In genomic region chr1:151546006-151546925, GRCh38 we compare ENCODE assay signal across 13 cellular contexts. TPM values are rescaled to one million over a fixed set of nuclear protein-coding genes. Genes with fewer than 3 reads are reported as not detected.
A peak's percentile ranks its signal among the peaks of the same experiment; 100 is the strongest.
DNase-seq lines count a peak whose midpoint lies in the region; ATAC-seq, FAIRE-seq and TF ChIP-seq lines count a peak whose summit lies in the region.
"Had no signal": no experiment of that assay in that cellular context is flagged by ENCODE, and none has a peak within 500 bp of the region (broad histone marks: within the 10 kb centered on the region; RNA-seq: fewer than 3 reads in every experiment).

No MANE protein-coding gene starts in this region.

- CTCF ChIA-PET in AG04450 (lab: Charles Lee) (interaction anchor here (1.4 kb wide), 1 partner anchor 147 kb away, joined by 3 read pairs; no protein-coding TSS in a partner anchor), PC-3 (lab: Charles Lee) (interaction anchor here (0.7 to 1.0 kb wide), 2 partner anchors 10 to 341 kb away, joined by 3 read pairs; no protein-coding TSS in a partner anchor), H1 (lab: Charles Lee; ENCODE audit: partially characterized antibody) (no interaction called here)
- CTCF ChIA-PET in activated CD4-positive, alpha-beta T cell treated with anti-CD3 and anti-CD28 coated beads for 36 hours (lab: Charles Lee): no interaction called here

- H3K36me3 Mint-ChIP-seq in neural progenitor cell: peaks cover 4% of the 10 kb centered on the region
- no peaks in the 10 kb centered on the region for H3K36me3 Mint-ChIP-seq in activated CD4-positive, alpha-beta T cell treated with anti-CD3 and anti-CD28 coated beads for 36 hours (ENCODE audit: low read depth)

- H3K4me2 ChIP-seq in PC-3 (ENCODE audit: low read length) (peak overlapping the region; percentile 75), H1 (ENCODE audit: insufficient read depth in 1 of 2, low read depth in 2 of 2, low read length in 2 of 2) (peak overlapping the region in 1 of 2 experiments; percentile 56; a peak in 1 of 4 replicates), neural progenitor cell (no peak overlapping the region)

- no peak overlapping the region for H2BK120ac ChIP-seq in H1 (replicated peaks; ENCODE audit: low read depth, low read length)

- H2AFZ ChIP-seq in PC-3 (ENCODE audit: low read length): no peak overlapping the region
- no peak overlapping the region for H2AFZ ChIP-seq in H1 (ENCODE audit: low read length)
- no peak overlapping the region for H2AFZ ChIP-seq in neural progenitor cell (replicated peaks)

- 0 out of 2 replicates have a peak overlapping the region, but pooled peaks have one; percentile 4 for H3K9ac ChIP-seq in PC-3 (ENCODE audit: low read length)
- no peak overlapping the region for H3K9ac ChIP-seq in H1 (replicated peaks in 1 of 4; ENCODE audit: extremely low read depth in 1 of 4, low read depth in 3 of 4, low read length in 3 of 4)
- no peak overlapping the region for H3K9ac ChIP-seq in neural progenitor cell

- H3K79me2 ChIP-seq in PC-3 (ENCODE audit: low read length) (peaks cover 86% of the 10 kb centered on the region), H1 (ENCODE audit: control insufficient read depth in 1 of 2, insufficient read depth in 2 of 2, low read length in 2 of 2) (peaks cover 0 to 45% of the 10 kb centered on the region in 2 experiments; a peak in 2 of 4 replicates), neural progenitor cell (ENCODE audit: low read depth) (peaks cover 26% of the 10 kb centered on the region)

- H3K9me3 Mint-ChIP-seq in neural progenitor cell: no peaks in the 10 kb centered on the region
- H3K9me3 Mint-ChIP-seq in activated CD4-positive, alpha-beta T cell treated with anti-CD3 and anti-CD28 coated beads for 36 hours (ENCODE audit: low read depth): no peaks in the 10 kb centered on the region
- H3K9me3 Mint-ChIP-seq: activated T-cell treated with anti-CD3 and anti-CD28 coated beads, Interleukin-2, amount 50 U/mL, for 24 hours had no signal

- H3K23ac ChIP-seq in H1 (ENCODE audit: insufficient read length): no peak overlapping the region

- 92% methylated on average over 4 of the region's 4 CpGs; no CpG with 5 or more reads in 1 of the 2 experiments for WGBS in H1 (ENCODE audit: extremely low coverage in 1 of 2, insufficient coverage in 1 of 2, insufficient read length in 1 of 2, insufficient replicate concordance in 2 of 2, low coverage in 1 of 2, low lambda C conversion rate in 2 of 2, missing lambda C conversion rate in 1 of 2), 2 experiments

- ATAC-seq in PC-3 (no peak), HG03565 (IDR thresholded peaks at IDR 0.05; ENCODE audit: unreplicated experiment) (no peak), foreskin keratinocyte (no peak)
- ATAC-seq in activated CD4-positive, alpha-beta T cell treated with anti-CD3 and anti-CD28 coated beads for 36 hours: no peak

- H3K27me3 ChIP-seq in AG04450 (ENCODE audit: control insufficient read depth, insufficient read depth, low read length) (no peaks in the 10 kb centered on the region), PC-3 (ENCODE audit: low read length) (no peaks in the 10 kb centered on the region), H1 (replicated peaks in 1 of 4; ENCODE audit: control insufficient read depth in 3 of 4, extremely low read depth in 1 of 4, insufficient read depth in 3 of 4, low read length in 3 of 4) (no peaks in the 10 kb centered on the region), neural progenitor cell (no peaks in the 10 kb centered on the region), foreskin keratinocyte (no peaks in the 10 kb centered on the region)
- H3K27me3 ChIP-seq: heart left ventricle had no signal

- FAIRE-seq in H1 (lab: Jason Lieb, UNC): no peak
- FAIRE-seq: HTR-8/SVneo had no signal

- H3K4me3 ChIP-seq in AG04450 (ENCODE audit: low read depth, low read length) (no peak overlapping the region), PC-3 (ENCODE audit: low read length) (peak overlapping the region; percentile 21; the same call in 1 of the 2 replicates), H1 (ENCODE audit: extremely low read depth in 1 of 4, insufficient read depth in 2 of 4, low read depth in 3 of 4, low read length in 4 of 4) (0 out of 8 replicates have a peak overlapping the region, but pooled peaks of 1 of the 4 experiments have one; percentile 5), neural progenitor cell (no peak overlapping the region)

- H3K9me3 ChIP-seq in AG04450 (ENCODE audit: control insufficient read depth, insufficient read depth, low read length) (no peaks in the 10 kb centered on the region), PC-3 (ENCODE audit: low read length) (no peaks in the 10 kb centered on the region), H1 (ENCODE audit: insufficient read depth in 2 of 2, low read depth in 1 of 2, low read length in 1 of 2) (no peaks in the 10 kb centered on the region), neural progenitor cell (ENCODE audit: low read depth) (no peaks in the 10 kb centered on the region)
- H3K9me3 ChIP-seq: heart left ventricle, thoracic aorta had no signal

- H2AK5ac ChIP-seq in H1 (ENCODE audit: low read depth, low read length): no peak overlapping the region

- intact Hi-C loops in PC-3 (cut with micrococcal nuclease): loop anchor here (5.0 to 10.0 kb wide), 3 partner anchors 41 to 351 kb away; partner anchors contain the start of genes PIP5K1A and VPS72
- intact Hi-C loops in activated CD4-positive, alpha-beta T cell treated with anti-CD3 and anti-CD28 coated beads for 36 hours (cut with DNase I, micrococcal nuclease): no loop called here

- POLR2A ChIA-PET in AG04450 (lab: Yijun Ruan, JAX): interaction anchor here (0.7 to 1.0 kb wide), 3 partner anchors 9 to 985 kb away, joined by 3 to 5 read pairs (median 4); no protein-coding TSS in a partner anchor
- POLR2A ChIA-PET in PC-3 (lab: Charles Lee; ENCODE audit: unreplicated experiment): interaction anchor here (0.6 to 0.7 kb wide), 2 partner anchors 189 to 274 kb away, joined by 3 to 4 read pairs; no protein-coding TSS in a partner anchor
- POLR2A ChIA-PET in H1 (lab: Charles Lee; ENCODE audit: partially characterized antibody): interaction anchor here (1.4 to 18.0 kb wide), 3 partner anchors 29 to 254 kb away, joined by 3 to 283 read pairs (median 4); partner anchors contain the start of gene CGN
- POLR2A ChIA-PET in activated CD4-positive, alpha-beta T cell treated with anti-CD3 and anti-CD28 coated beads for 36 hours (lab: Charles Lee): no interaction called here

- no peak overlapping the region for H3K14ac ChIP-seq in H1 (ENCODE audit: insufficient read length)

- H3F3A ChIP-seq in PC-3 (ENCODE audit: low read length, unreplicated experiment) (peaks cover 16% of the 10 kb centered on the region), neural progenitor cell (ENCODE audit: low read depth) (peaks cover 17% of the 10 kb centered on the region)

- H2BK15ac ChIP-seq in H1 (ENCODE audit: low read length): no peak overlapping the region

- no peak for TF ChIP-seq POLR2A in H1 (IDR thresholded peaks at IDR 0.05; ENCODE audit: control extremely low read depth in 1 of 2, low read depth in 2 of 2, low read length in 2 of 2)

- H3K9me2 ChIP-seq in PC-3 (replicated peaks; ENCODE audit: low read length): no peaks in the 10 kb centered on the region

- peak overlapping the region; percentile 27 for H3K27ac Mint-ChIP-seq in neural progenitor cell
- no peak overlapping the region for H3K27ac Mint-ChIP-seq in activated CD4-positive, alpha-beta T cell treated with anti-CD3 and anti-CD28 coated beads for 36 hours
- H3K27ac Mint-ChIP-seq: activated T-cell treated with anti-CD3 and anti-CD28 coated beads, Interleukin-2, amount 50 U/mL, for 24 hours had no signal

- H4K91ac ChIP-seq in H1 (replicated peaks; ENCODE audit: insufficient read length, low read length): no peak overlapping the region

- no peak overlapping the region for H3K4ac ChIP-seq in H1 (replicated peaks; ENCODE audit: insufficient read length, low read depth, low read length)

- no peak overlapping the region for H3K56ac ChIP-seq in H1 (replicated peaks; ENCODE audit: insufficient read length, low read depth, low read length)

- H3K4me1 ChIP-seq in PC-3 (ENCODE audit: insufficient read depth, low read length) (peaks cover 70% of the 10 kb centered on the region), H1 (replicated peaks in 1 of 4; ENCODE audit: control insufficient read depth in 3 of 4, insufficient read depth in 4 of 4, low read length in 3 of 4) (peaks cover 6 to 14% (median 11%) of the 10 kb centered on the region in 4 experiments), neural progenitor cell (peaks cover 18% of the 10 kb centered on the region), foreskin keratinocyte (peaks cover 49% of the 10 kb centered on the region)

- no peaks in the 10 kb centered on the region; the same call in 1 of the 2 replicates for H3K79me1 ChIP-seq in H1 (ENCODE audit: low read depth, low read length)

- peaks cover 4% of the 10 kb centered on the region for H3K27me3 Mint-ChIP-seq in neural progenitor cell (ENCODE audit: insufficient read depth, low read depth)
- H3K27me3 Mint-ChIP-seq in activated CD4-positive, alpha-beta T cell treated with anti-CD3 and anti-CD28 coated beads for 36 hours: peaks cover 7% of the 10 kb centered on the region

- no peak for TF ChIP-seq RAD21 in H1 (IDR thresholded peaks at IDR 0.05 in 1 of 2, conservative IDR thresholded peaks at IDR 0.05 in 1 of 2; ENCODE audit: low read depth in 2 of 2, low read length in 2 of 2)

- H2BK5ac ChIP-seq in H1 (ENCODE audit: low read depth, low read length): 0 out of 2 replicates have a peak overlapping the region, but pooled peaks have one; percentile 92

- H3K4me1 Mint-ChIP-seq in neural progenitor cell: peaks cover 35% of the 10 kb centered on the region
- peaks cover 13% of the 10 kb centered on the region for H3K4me1 Mint-ChIP-seq in activated CD4-positive, alpha-beta T cell treated with anti-CD3 and anti-CD28 coated beads for 36 hours

- H3K36me3 ChIP-seq in PC-3 (ENCODE audit: low read depth, low read length) (peaks cover 5% of the 10 kb centered on the region; the same call in 1 of the 2 replicates), H1 (ENCODE audit: control insufficient read depth in 2 of 4, insufficient read depth in 4 of 4, low read length in 3 of 4) (no peaks in the 10 kb centered on the region), neural progenitor cell (no peaks in the 10 kb centered on the region)
- H3K36me3 ChIP-seq: heart left ventricle, thoracic aorta had no signal

- H3K23me2 ChIP-seq in H1 (ENCODE audit: low read depth, low read length): peaks cover 1% of the 10 kb centered on the region; the same call in 1 of the 2 replicates

- H4K5ac ChIP-seq in H1 (ENCODE audit: insufficient read length, low read depth, low read length): no peak overlapping the region

- H3K4me3 Mint-ChIP-seq in neural progenitor cell: no peak overlapping the region
- H3K4me3 Mint-ChIP-seq in activated CD4-positive, alpha-beta T cell treated with anti-CD3 and anti-CD28 coated beads for 36 hours: no peak overlapping the region
- H3K4me3 Mint-ChIP-seq: activated T-cell treated with anti-CD3 and anti-CD28 coated beads, Interleukin-2, amount 50 U/mL, for 24 hours had no signal

- no peak for TF ChIP-seq EP300 in H1 (IDR thresholded peaks at IDR 0.05; ENCODE audit: borderline replicate concordance in 1 of 2, low read depth in 2 of 2, low read length in 2 of 2)

- H2BK20ac ChIP-seq in H1 (ENCODE audit: low read length): no peak overlapping the region

- peaks cover 40% of the 10 kb centered on the region for H4K20me1 ChIP-seq in PC-3 (ENCODE audit: low read length)
- H4K20me1 ChIP-seq in H1 (replicated peaks in 1 of 2; ENCODE audit: control insufficient read depth in 1 of 2, insufficient read depth in 2 of 2, low read length in 2 of 2): peaks cover 0 to 3% of the 10 kb centered on the region in 2 experiments
- H4K20me1 ChIP-seq in neural progenitor cell (ENCODE audit: low read depth): peaks cover 7% of the 10 kb centered on the region

- H3K27ac ChIP-seq in AG04450 (ENCODE audit: low read depth, low read length): peak overlapping the region; percentile 74
- H3K27ac ChIP-seq in PC-3 (ENCODE audit: low read length): peak overlapping the region; percentile 89
- peak overlapping the region; percentile 65; the same call in 1 of the 2 replicates for H3K27ac ChIP-seq in H1 (ENCODE audit: low read depth, low read length)
- no peak overlapping the region for H3K27ac ChIP-seq in neural progenitor cell
- no peak overlapping the region for H3K27ac ChIP-seq in foreskin keratinocyte

- H2BK12ac ChIP-seq in H1 (ENCODE audit: low read depth, low read length): no peak overlapping the region

- no peak overlapping the region for H4K8ac ChIP-seq in H1 (ENCODE audit: extremely low read depth, insufficient read depth, low read length)

- TSS peak; percentile 91 for BruUV-seq in PC-3 (replicated peaks; lab: Mats Ljungman, UMichigan)

- DNase-seq in AG04450 (ENCODE audit: low read depth, low spot score) (no peak), PC-3 (no peak), H1 (ENCODE audit: low read depth in 1 of 2, low spot score in 2 of 2) (no peak), neural progenitor cell (ENCODE audit: low spot score) (no peak), NCI-H1092 treated with DMSO at 0.1 percent for 48 hours (lab: John Stamatoyannopoulos, UW) (no peak), foreskin keratinocyte (no peak)
- DNase-seq in activated CD4-positive, alpha-beta T cell treated with anti-CD3 and anti-CD28 coated beads for 36 hours: no peak
- DNase-seq: activated T-cell treated with anti-CD3 and anti-CD28 coated beads, Interleukin-2, amount 50 U/mL, for 24 hours; MV-4-11 had no signal

- H3K18ac ChIP-seq in H1 (ENCODE audit: extremely low read depth, low read length): no peak overlapping the region

- TF ChIP-seq CTCF in AG04450 (IDR thresholded peaks at IDR 0.05; ENCODE audit: low read depth, low read length) (no peak), PC-3 (conservative IDR thresholded peaks at IDR 0.05; ENCODE audit: low read depth, low read length) (no peak), H1 (IDR thresholded peaks at IDR 0.05; ENCODE audit: control extremely low read depth in 1 of 3, insufficient read depth in 1 of 3, low read depth in 1 of 3, low read length in 3 of 3) (no peak), neural progenitor cell (IDR thresholded peaks at IDR 0.05) (no peak), foreskin keratinocyte (conservative IDR thresholded peaks at IDR 0.05) (no peak)

RNA-seq across cellular contexts. Expression of gene TUFT1, which starts 6.2 kb away (rescaled TPM):
- polyA plus RNA-seq in AG04450 (2011; rRNA removed) (21.9 and 23.9 TPM in 2 replicates), H1 (2011; rRNA removed) (6.6 and 7.3 TPM in 2 replicates), foreskin keratinocyte (28.0 and 41.0 TPM in 2 replicates)
- polyA minus RNA-seq in AG04450 (2011; rRNA and poly(A)+ RNA removed): 18.3 and 22.3 TPM in 2 replicates
- total RNA-seq in PC-3 (2014; rRNA removed) (33.9 and 46.9 TPM in 2 replicates), neural progenitor cell (ENCODE audit: low replicate concordance) (9.3 and 10.0 TPM in 2 replicates), foreskin keratinocyte (38.8 and 59.9 TPM in 2 replicates)
- 10.1 and 10.4 TPM in 2 replicates for total RNA-seq in H1 (2021; fragmentation: NEBNext Ultra II Directional; extraction: Animal tissue kit (Norgen Biotek cat#: 25700))
- polyA plus RNA-seq in H1 (2011; cell fraction: cytosol; rRNA removed): 9.6 TPM
- 6.9 TPM for polyA plus RNA-seq in H1 (2011; cell fraction: nucleus; rRNA removed)
- polyA plus RNA-seq in H1 (2012, experiment 1 of 2): 8.2 to 9.3 TPM (median 8.9 TPM) in 4 replicates
- polyA plus RNA-seq in H1 (2012, experiment 2 of 2): 4.6 TPM
- polyA plus RNA-seq in H1 (2013, experiment 1 of 2): 7.2 TPM
- polyA plus RNA-seq in H1 (2013, experiment 2 of 2): 7.5 TPM
- 8.1 and 9.4 TPM in 2 replicates for polyA minus RNA-seq in H1 (2011; rRNA and poly(A)+ RNA removed)
- polyA minus RNA-seq in H1 (2011; cell fraction: cytosol; rRNA and poly(A)+ RNA removed): 4.2 TPM
- polyA minus RNA-seq in H1 (2011; cell fraction: nucleus; rRNA and poly(A)+ RNA removed): 5.5 TPM
- 1 to 10 TPM; 3.2 TPM for total RNA-seq in activated CD4-positive, alpha-beta T cell treated with anti-CD3 and anti-CD28 coated beads for 36 hours

RNA-seq across cellular contexts. Expression of gene CGN, which starts 35.1 kb away (rescaled TPM):
- 0.26 and 0.31 TPM in 2 replicates for polyA plus RNA-seq in AG04450 (2011; rRNA removed)
- polyA minus RNA-seq in AG04450 (2011; rRNA and poly(A)+ RNA removed): 0.43 and 0.83 TPM in 2 replicates
- 13.3 and 20.1 TPM in 2 replicates for total RNA-seq in PC-3 (2014; rRNA removed)
- total RNA-seq in H1 (2021; fragmentation: NEBNext Ultra II Directional; extraction: Animal tissue kit (Norgen Biotek cat#: 25700)): 52.7 and 54.6 TPM in 2 replicates
- 15.9 and 20.4 TPM in 2 replicates for polyA plus RNA-seq in H1 (2011; rRNA removed)
- 15.1 TPM for polyA plus RNA-seq in H1 (2011; cell fraction: cytosol; rRNA removed)
- polyA plus RNA-seq in H1 (2011; cell fraction: nucleus; rRNA removed): 98.4 TPM
- polyA plus RNA-seq in H1 (2012, experiment 1 of 2): 47.3 to 55.8 TPM (median 50.2 TPM) in 4 replicates
- polyA plus RNA-seq in H1 (2012, experiment 2 of 2): 15.9 TPM
- polyA plus RNA-seq in H1 (2013, experiment 1 of 2): 59.6 TPM
- polyA plus RNA-seq in H1 (2013, experiment 2 of 2): 59.3 TPM
- 29.1 and 30.2 TPM in 2 replicates for polyA minus RNA-seq in H1 (2011; rRNA and poly(A)+ RNA removed)
- 14.6 TPM for polyA minus RNA-seq in H1 (2011; cell fraction: cytosol; rRNA and poly(A)+ RNA removed)
- polyA minus RNA-seq in H1 (2011; cell fraction: nucleus; rRNA and poly(A)+ RNA removed): 28.5 TPM
- total RNA-seq in neural progenitor cell (ENCODE audit: low replicate concordance): 5.4 and 12.4 TPM in 2 replicates
- 1 to 10 TPM in 1 of 2 experiments, under 1 TPM in 1; 0.67 to 1.4 TPM for total RNA-seq in activated CD4-positive, alpha-beta T cell treated with anti-CD3 and anti-CD28 coated beads for 36 hours
- total RNA-seq in foreskin keratinocyte: 3.6 and 4.2 TPM in 2 replicates
- polyA plus RNA-seq in foreskin keratinocyte: 2.4 and 2.9 TPM in 2 replicates

Comparison
In these comparisons a context has a peak if more than half of its experiments do, and no peak if none do; other contexts are left out.
1. H3K27ac ChIP-seq: peak in AG04450 (single experiment), PC-3 (single experiment) and H1 (single experiment); none in neural progenitor cell (single experiment) and foreskin keratinocyte (single experiment).
2. CTCF ChIA-PET loops: an anchor here in AG04450 (1.4 kb wide) and PC-3 (0.7 to 1.0 kb wide); none called in H1 and activated CD4-positive, alpha-beta T cell treated with anti-CD3 and anti-CD28 coated beads for 36 hours.